In the genomic region with DNA sequence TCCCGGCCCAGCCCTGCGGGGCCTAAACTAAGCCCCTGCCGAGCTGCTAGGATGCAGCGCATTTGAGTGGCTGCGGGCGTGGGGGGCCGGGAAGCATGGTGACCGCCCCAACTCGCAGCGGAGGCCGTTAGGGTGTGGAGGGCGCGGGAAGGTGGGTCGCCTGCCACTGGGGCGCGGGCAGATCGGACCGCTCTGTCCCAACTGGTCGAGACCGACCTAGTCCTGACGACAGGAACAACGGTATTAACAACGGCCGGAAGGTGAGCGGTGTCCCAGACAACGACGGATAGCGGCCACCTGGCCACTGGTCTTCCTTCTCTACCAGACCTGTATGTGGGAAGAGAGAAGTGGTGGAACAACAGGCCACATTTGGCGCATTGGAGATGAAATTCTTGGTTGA, we compare ENCODE assay signal across 7 cellular contexts. TPM values are rescaled to one million over a fixed set of nuclear protein-coding genes. Genes with fewer than 3 reads are reported as not detected.
"Had no signal": no experiment of that assay in that cellular context is flagged by ENCODE, and none has a peak within 500 bp of the region (broad histone marks: within the 10 kb centered on the region; RNA-seq: fewer than 3 reads in every experiment).

No MANE protein-coding gene starts in this region.

RNA-seq across cellular contexts. Expression of gene OR2J2, which starts 10.8 kb away (rescaled TPM):
- total RNA-seq: GM23248, GM23338, H1, H4, H7, H9, HFFc6 had no signal
- polyA plus RNA-seq: GM23248, GM23338, H1 had no signal

RNA-seq across cellular contexts. Expression of gene OR2J3, which starts 52.1 kb away (rescaled TPM):
- total RNA-seq: GM23248, H1, H4, H7, H9, HFFc6 had no signal
- polyA plus RNA-seq: GM23248, GM23338 had no signal
